12 cellular contexts compared by ENCODE assay signal in the genomic region with DNA sequence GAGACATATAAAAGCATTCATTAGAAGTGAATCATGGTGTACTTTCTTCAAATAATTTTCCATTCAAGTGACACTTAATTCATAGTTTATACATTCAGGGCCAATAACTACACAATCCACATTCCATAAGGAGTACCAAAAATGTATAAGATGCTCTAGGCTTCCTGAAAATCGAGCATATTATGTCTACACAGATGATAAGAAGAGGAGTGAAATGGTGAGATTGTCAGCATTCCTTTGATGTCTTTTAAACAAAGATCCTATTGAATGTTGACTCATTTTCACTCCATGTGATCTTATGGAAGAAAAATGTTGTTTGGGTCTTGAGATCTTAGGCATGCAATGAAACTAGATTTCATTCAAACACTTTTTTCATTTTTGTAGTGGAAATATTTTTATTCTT.
DNase-seq lines count a peak whose midpoint lies in the region; ATAC-seq, FAIRE-seq and TF ChIP-seq lines count a peak whose summit lies in the region.
"Had no signal": no experiment of that assay in that cellular context is flagged by ENCODE, and none has a peak within 500 bp of the region (broad histone marks: within the 10 kb centered on the region; RNA-seq: fewer than 3 reads in every experiment).

No MANE protein-coding gene starts in this region.

- H3K79me2 ChIP-seq in HCT116 (ENCODE audit: insufficient read depth, low read length), result no peaks in the 10 kb centered on the region

- in situ Hi-C loops in HAP-1 (cut with MboI; ENCODE audit: low sequenced_read_pairs), result no loop called here

- no peak for TF ChIP-seq RAD21 in HCT116 (IDR thresholded peaks at IDR 0.05; ENCODE audit: low read depth)

- H3K9me3 ChIP-seq in HCT116 (ENCODE audit: control insufficient read depth in 1 of 2, insufficient read depth in 1 of 2, low read depth in 1 of 2, low read length in 2 of 2) (no peaks in the 10 kb centered on the region), mucosa of descending colon (no peaks in the 10 kb centered on the region), HAP-1 (no peaks in the 10 kb centered on the region)
- H3K9me3 ChIP-seq: prostate gland had no signal

- FAIRE-seq in urothelium cell line (lab: Jason Lieb, UNC), result no peak
- FAIRE-seq: GM18507 had no signal

- CTCF ChIA-PET in HCT116 (lab: Charles Lee), result interaction anchor here (1.3 kb wide), 1 partner anchor 14 kb away, joined by 3 read pairs; no protein-coding TSS in a partner anchor

- DNase-seq in HCT116 (ENCODE audit: low read depth, low spot score) (peak; percentile 12), amniotic epithelial cell (ENCODE audit: low read depth) (peak; percentile 84), foreskin keratinocyte (peak; percentile 72 to 91), urothelium cell line (ENCODE audit: low spot score) (peak; percentile 25), NOMO-1 (lab: John Stamatoyannopoulos, UW; ENCODE audit: unreplicated experiment in 2 of 2) (no peak), mucosa of descending colon (no peak), HAP-1 (ENCODE audit: low spot score in 2 of 2) (no peak)
- DNase-seq: activated CD8-positive, alpha-beta T cell treated with anti-CD3 and anti-CD28 coated beads, Interleukin-2, amount 10 ng/mL, durations not matched to agents 7 days and 5 days; DMS79 treated with DMSO at 0.1 percent for 48 hours; NCI-H2171 had no signal

- no peaks in the 10 kb centered on the region; the same call in 1 of the 2 replicates for H3K9me2 ChIP-seq in HCT116 (ENCODE audit: insufficient read depth)

- H3K27me3 ChIP-seq in HCT116 (ENCODE audit: insufficient read depth, low read length) (no peaks in the 10 kb centered on the region), foreskin keratinocyte (no peaks in the 10 kb centered on the region), HAP-1 (ENCODE audit: low read depth) (no peaks in the 10 kb centered on the region)

- POLR2A ChIA-PET in HCT116 (lab: Charles Lee), result no interaction called here

- H3K4me1 ChIP-seq in HCT116 (ENCODE audit: control insufficient read depth in 1 of 2, insufficient read depth in 2 of 2, low read length in 2 of 2) (peaks cover 4 to 11% of the 10 kb centered on the region in 2 experiments; a peak in 3 of 4 replicates), foreskin keratinocyte (peaks cover 6% of the 10 kb centered on the region), mucosa of descending colon (ENCODE audit: low read depth) (no peaks in the 10 kb centered on the region), HAP-1 (no peaks in the 10 kb centered on the region)
- H3K4me1 ChIP-seq: prostate gland had no signal

- RAD21 ChIA-PET in HCT116 (lab: Charles Lee; ENCODE audit: low non-redundant PET in 1 of 2, low total read pairs in 2 of 2, uncharacterized antibody in 2 of 2, unreplicated experiment in 2 of 2), result no interaction called here

- no peak for TF ChIP-seq POLR2A in HCT116 (IDR thresholded peaks at IDR 0.05; ENCODE audit: borderline replicate concordance, extremely low read depth, insufficient read depth, insufficient read length)

- peak overlapping the region; percentile 23 for H2AFZ ChIP-seq in HCT116 (ENCODE audit: low read depth, low read length, poor library complexity, severe bottlenecking)

- no peak overlapping the region for H3K9ac ChIP-seq in HCT116 (ENCODE audit: low read length)

- no peak for TF ChIP-seq CTCF in HCT116 (IDR thresholded peaks at IDR 0.05 in 2 of 3, conservative IDR thresholded peaks at IDR 0.05 in 1 of 3; ENCODE audit: borderline replicate concordance in 1 of 3, insufficient read depth in 1 of 3, low read depth in 2 of 3, low read length in 2 of 3)
- TF ChIP-seq CTCF in foreskin keratinocyte (conservative IDR thresholded peaks at IDR 0.05), result no peak
- no peak for TF ChIP-seq CTCF in mucosa of descending colon (IDR thresholded peaks at IDR 0.05)

- BruUV-seq in HCT116 (replicated peaks; lab: Mats Ljungman, UMichigan), result no TSS peak

- ATAC-seq in HCT116 (no peak), foreskin keratinocyte (peak; percentile 54), mucosa of descending colon (no peak)
- ATAC-seq: activated CD8-positive, alpha-beta T cell treated with anti-CD3 and anti-CD28 coated beads, Interleukin-2, amount 10 ng/mL, durations not matched to agents 7 days and 5 days had no signal

- no peak overlapping the region for H3K27ac ChIP-seq in HCT116 (ENCODE audit: low read depth, low read length)
- no peak overlapping the region for H3K27ac ChIP-seq in foreskin keratinocyte
- H3K27ac ChIP-seq: prostate gland had no signal

- peak overlapping the region; percentile 13; the same call in 1 of the 2 replicates for H3K4me2 ChIP-seq in HCT116 (ENCODE audit: low read length)

- no peaks in the 10 kb centered on the region for H3K36me3 ChIP-seq in HCT116 (ENCODE audit: control insufficient read depth in 1 of 2, insufficient read depth in 2 of 2, low read length in 2 of 2)
- H3K36me3 ChIP-seq in mucosa of descending colon (ENCODE audit: low read depth), result no peaks in the 10 kb centered on the region
- H3K36me3 ChIP-seq in HAP-1 (replicated peaks), result no peaks in the 10 kb centered on the region
- H3K36me3 ChIP-seq: prostate gland had no signal

- H4K20me1 ChIP-seq in HCT116 (ENCODE audit: insufficient read depth), result no peaks in the 10 kb centered on the region

- H3K4me3 ChIP-seq in HCT116 (replicated peaks in 1 of 2; ENCODE audit: low read depth in 1 of 2, low read length in 2 of 2), result no peak overlapping the region
- no peak overlapping the region for H3K4me3 ChIP-seq in mucosa of descending colon
- H3K4me3 ChIP-seq in HAP-1, result no peak overlapping the region
- H3K4me3 ChIP-seq: prostate gland had no signal

- intact Hi-C loops in HCT116 (cut with micrococcal nuclease) (no loop called here), mucosa of descending colon (cut with DNase I, micrococcal nuclease) (no loop called here)

TF ChIP-seq in HCT116, 20 proteins besides CTCF, POLR2A, EP300 and RAD21 (continues in another document):
- TF ChIP-seq SP1 (IDR thresholded peaks at IDR 0.05; ENCODE audit: low read depth) (no peak), JUND (IDR thresholded peaks at IDR 0.05) (0 out of 2 replicates have a peak, but pooled peaks have one; percentile 24), TCF7L2 (IDR thresholded peaks at IDR 0.05; ENCODE audit: borderline replicate concordance, extremely low read depth, insufficient read depth, insufficient read length) (peak; percentile 46), ZFX (IDR thresholded peaks at IDR 0.05) (no peak), ELF1 (IDR thresholded peaks at IDR 0.05; ENCODE audit: borderline replicate concordance, low read depth) (no peak), EZH2phosphoT487 (IDR thresholded peaks at IDR 0.05; ENCODE audit: borderline replicate concordance) (no peak), POLR2AphosphoS5 (IDR thresholded peaks at IDR 0.05; ENCODE audit: low read depth, low read length) (no peak), FOSL1 (IDR thresholded peaks at IDR 0.05; ENCODE audit: low read depth) (peak; percentile 13; the same call in 1 of the 2 replicates), EZH2 (IDR thresholded peaks at IDR 0.05) (no peak), ZNF274 (IDR thresholded peaks at IDR 0.05; ENCODE audit: low read depth, low read length) (no peak), SRF (IDR thresholded peaks at IDR 0.05; ENCODE audit: low read depth) (no peak), EGR1 (IDR thresholded peaks at IDR 0.05; ENCODE audit: low read depth) (no peak), CEBPB (IDR thresholded peaks at IDR 0.05; ENCODE audit: low read depth) (no peak)
- TF ChIP-seq, protein P1, sequence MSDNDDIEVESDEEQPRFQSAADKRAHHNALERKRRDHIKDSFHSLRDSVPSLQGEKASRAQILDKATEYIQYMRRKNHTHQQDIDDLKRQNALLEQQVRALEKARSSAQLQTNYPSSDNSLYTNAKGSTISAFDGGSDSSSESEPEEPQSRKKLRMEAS (IDR thresholded peaks at IDR 0.05), result no peak
- TF ChIP-seq, protein P2, sequence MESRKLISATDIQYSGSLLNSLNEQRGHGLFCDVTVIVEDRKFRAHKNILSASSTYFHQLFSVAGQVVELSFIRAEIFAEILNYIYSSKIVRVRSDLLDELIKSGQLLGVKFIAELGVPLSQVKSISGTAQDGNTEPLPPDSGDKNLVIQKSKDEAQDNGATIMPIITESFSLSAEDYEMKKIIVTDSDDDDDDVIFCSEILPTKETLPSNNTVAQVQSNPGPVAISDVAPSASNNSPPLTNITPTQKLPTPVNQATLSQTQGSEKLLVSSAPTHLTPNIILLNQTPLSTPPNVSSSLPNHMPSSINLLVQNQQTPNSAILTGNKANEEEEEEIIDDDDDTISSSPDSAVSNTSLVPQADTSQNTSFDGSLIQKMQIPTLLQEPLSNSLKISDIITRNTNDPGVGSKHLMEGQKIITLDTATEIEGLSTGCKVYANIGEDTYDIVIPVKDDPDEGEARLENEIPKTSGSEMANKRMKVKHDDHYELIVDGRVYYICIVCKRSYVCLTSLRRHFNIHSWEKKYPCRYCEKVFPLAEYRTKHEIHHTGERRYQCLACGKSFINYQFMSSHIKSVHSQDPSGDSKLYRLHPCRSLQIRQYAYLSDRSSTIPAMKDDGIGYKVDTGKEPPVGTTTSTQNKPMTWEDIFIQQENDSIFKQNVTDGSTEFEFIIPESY (IDR thresholded peaks at IDR 0.05; ENCODE audit: extremely low read depth, insufficient replicate concordance, low read length), result no peak
- TF ChIP-seq, protein P3, sequence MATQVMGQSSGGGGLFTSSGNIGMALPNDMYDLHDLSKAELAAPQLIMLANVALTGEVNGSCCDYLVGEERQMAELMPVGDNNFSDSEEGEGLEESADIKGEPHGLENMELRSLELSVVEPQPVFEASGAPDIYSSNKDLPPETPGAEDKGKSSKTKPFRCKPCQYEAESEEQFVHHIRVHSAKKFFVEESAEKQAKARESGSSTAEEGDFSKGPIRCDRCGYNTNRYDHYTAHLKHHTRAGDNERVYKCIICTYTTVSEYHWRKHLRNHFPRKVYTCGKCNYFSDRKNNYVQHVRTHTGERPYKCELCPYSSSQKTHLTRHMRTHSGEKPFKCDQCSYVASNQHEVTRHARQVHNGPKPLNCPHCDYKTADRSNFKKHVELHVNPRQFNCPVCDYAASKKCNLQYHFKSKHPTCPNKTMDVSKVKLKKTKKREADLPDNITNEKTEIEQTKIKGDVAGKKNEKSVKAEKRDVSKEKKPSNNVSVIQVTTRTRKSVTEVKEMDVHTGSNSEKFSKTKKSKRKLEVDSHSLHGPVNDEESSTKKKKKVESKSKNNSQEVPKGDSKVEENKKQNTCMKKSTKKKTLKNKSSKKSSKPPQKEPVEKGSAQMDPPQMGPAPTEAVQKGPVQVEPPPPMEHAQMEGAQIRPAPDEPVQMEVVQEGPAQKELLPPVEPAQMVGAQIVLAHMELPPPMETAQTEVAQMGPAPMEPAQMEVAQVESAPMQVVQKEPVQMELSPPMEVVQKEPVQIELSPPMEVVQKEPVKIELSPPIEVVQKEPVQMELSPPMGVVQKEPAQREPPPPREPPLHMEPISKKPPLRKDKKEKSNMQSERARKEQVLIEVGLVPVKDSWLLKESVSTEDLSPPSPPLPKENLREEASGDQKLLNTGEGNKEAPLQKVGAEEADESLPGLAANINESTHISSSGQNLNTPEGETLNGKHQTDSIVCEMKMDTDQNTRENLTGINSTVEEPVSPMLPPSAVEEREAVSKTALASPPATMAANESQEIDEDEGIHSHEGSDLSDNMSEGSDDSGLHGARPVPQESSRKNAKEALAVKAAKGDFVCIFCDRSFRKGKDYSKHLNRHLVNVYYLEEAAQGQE (IDR thresholded peaks at IDR 0.05; ENCODE audit: low read depth), result no peak

Comparison
In these comparisons a context has a peak if more than half of its experiments do, and no peak if none do; other contexts are left out.
1. DNase-seq: peak in HCT116 (single experiment), amniotic epithelial cell (single experiment), foreskin keratinocyte (2 of 2) and urothelium cell line (single experiment); none in NOMO-1 (0 of 2), mucosa of descending colon (0 of 3) and HAP-1 (0 of 2).